8 cellular contexts compared by ENCODE assay signal in genomic region chr21:15064576-15065380, GRCh38.
DNase-seq lines count a peak whose midpoint lies in the region; ATAC-seq lines count a peak whose summit lies in the region.

Gene NRIP1 (minus strand): TSS chr21:15065000. CDS start chr21:14968192, 96,808 bp downstream.

- DNase-seq in NCI-H82 treated with DMSO at 0.1 percent for 48 hours (lab: John Stamatoyannopoulos, UW; ENCODE audit: unreplicated experiment) (peak; percentile 56), memory B cell (ENCODE audit: low spot score in 2 of 2) (peak; percentile 80 to 82)
- DNase-seq in activated CD8-positive, alpha-beta memory T cell treated with anti-CD3 and anti-CD28 coated beads for 4 hours (ENCODE audit: low read depth in 2 of 2) = peak; percentile 58 to 68
- peak; percentile 56 to 66 (median 66) for DNase-seq in effector memory CD4-positive, alpha-beta T cell
- peak; percentile 47 to 66 (median 56) for DNase-seq in stimulated activated CD4-positive, alpha-beta T cell treated with anti-CD3 and anti-CD28 coated beads, TNF-alpha, amount 100 ng/mL, for 48 hours (ENCODE audit: low read depth in 3 of 3)

- H3K4me1 Mint-ChIP-seq in memory B cell = peaks cover 30% of the 10 kb centered on the region

- peak within 1 kb of the TSS; percentile 96 for H3K4me3 Mint-ChIP-seq in memory B cell

- no peaks in the 10 kb centered on the region for H3K36me3 Mint-ChIP-seq in memory B cell

- ATAC-seq in GM18870 (IDR thresholded peaks at IDR 0.05; ENCODE audit: unreplicated experiment) = peak; percentile 54
- ATAC-seq in HG03159 (IDR thresholded peaks at IDR 0.05; ENCODE audit: unreplicated experiment) = peak; percentile 79
- ATAC-seq in memory B cell (ENCODE audit: low read depth) = peak; percentile 81

- no peaks in the 10 kb centered on the region for H3K9me3 ChIP-seq in effector memory CD4-positive, alpha-beta T cell (ENCODE audit: control insufficient read depth, low read length)

- H2AFZ ChIP-seq in ACC112 (ENCODE audit: low read length, unreplicated experiment) = peak within 1 kb of the TSS; percentile 80

- H3K4me3 ChIP-seq in ACC112 (ENCODE audit: low read depth, low read length) = peak within 1 kb of the TSS; percentile 97
- peak within 1 kb of the TSS; percentile 63 for H3K4me3 ChIP-seq in effector memory CD4-positive, alpha-beta T cell (ENCODE audit: insufficient read depth, low read depth, low read length, poor library complexity, severe bottlenecking)

- H3K27ac Mint-ChIP-seq in memory B cell = peak within 1 kb of the TSS; percentile 93

- H3K27me3 Mint-ChIP-seq in memory B cell = peaks cover 7% of the 10 kb centered on the region

- H3K36me3 ChIP-seq in ACC112 (ENCODE audit: insufficient read depth, low read length) = no peaks in the 10 kb centered on the region
- no peaks in the 10 kb centered on the region for H3K36me3 ChIP-seq in effector memory CD4-positive, alpha-beta T cell (ENCODE audit: control insufficient read depth, insufficient read depth, low read length)

- H3K27me3 ChIP-seq in ACC112 (ENCODE audit: insufficient read depth, low read length) = no peaks in the 10 kb centered on the region
- H3K27me3 ChIP-seq in effector memory CD4-positive, alpha-beta T cell (replicated peaks; ENCODE audit: control insufficient read depth, insufficient read depth, low read length, poor library complexity, severe bottlenecking) = peaks cover 8% of the 10 kb centered on the region

- peaks cover 45% of the 10 kb centered on the region for H3K79me2 ChIP-seq in ACC112 (ENCODE audit: control insufficient read depth, insufficient read depth, low read length, unreplicated experiment)

- H3K4me1 ChIP-seq in ACC112 (ENCODE audit: control insufficient read depth, insufficient read depth, low read length, unreplicated experiment) = peaks cover 26% of the 10 kb centered on the region
- H3K4me1 ChIP-seq in effector memory CD4-positive, alpha-beta T cell (ENCODE audit: control insufficient read depth, insufficient read depth, low read length, poor library complexity, severe bottlenecking) = peaks cover 8% of the 10 kb centered on the region

- H3K9me3 Mint-ChIP-seq in memory B cell = no peaks in the 10 kb centered on the region

- H3K27ac ChIP-seq in ACC112 (ENCODE audit: low read depth, low read length) = peak within 1 kb of the TSS; percentile 78
- H3K27ac ChIP-seq in effector memory CD4-positive, alpha-beta T cell (ENCODE audit: insufficient read depth, low read length, poor library complexity, severe bottlenecking) = peak within 1 kb of the TSS; percentile 67

Comparison
In these comparisons a context has a peak if more than half of its experiments do, and no peak if none do; other contexts are left out.
1. Peak in every context shown above with its lines: DNase-seq, ATAC-seq, H3K4me3 ChIP-seq and H3K27ac ChIP-seq.